In genomic region chr1:10724511-10724910, GRCh38 we compare ENCODE assay signal across 13 cellular contexts.
DNase-seq lines count a peak whose midpoint lies in the region; ATAC-seq, FAIRE-seq and TF ChIP-seq lines count a peak whose summit lies in the region.
"Had no signal": no experiment of that assay in that cellular context is flagged by ENCODE, and none has a peak within 500 bp of the region (broad histone marks: within the 10 kb centered on the region; RNA-seq: fewer than 3 reads in every experiment).

No MANE protein-coding gene starts in this region.

- H3K9me3 ChIP-seq in HCT116 (ENCODE audit: control insufficient read depth in 1 of 2, insufficient read depth in 1 of 2, low read depth in 1 of 2, low read length in 2 of 2) (no peaks in the 10 kb centered on the region), lower lobe of right lung (no peaks in the 10 kb centered on the region), stomach (no peaks in the 10 kb centered on the region)

- no peak for TF ChIP-seq RAD21 in HCT116 (IDR thresholded peaks at IDR 0.05; ENCODE audit: low read depth)

- H3K4me1 ChIP-seq in HCT116 (ENCODE audit: control insufficient read depth in 1 of 2, insufficient read depth in 2 of 2, low read length in 2 of 2) (peaks cover 17 to 28% of the 10 kb centered on the region in 2 experiments), lower lobe of right lung (peaks cover 39% of the 10 kb centered on the region), stomach (peaks cover 64 to 92% (median 79%) of the 10 kb centered on the region in 4 donors)

- no TSS peak for BruUV-seq in HCT116 (replicated peaks; lab: Mats Ljungman, UMichigan)

- TF ChIP-seq CTCF in HCT116 (IDR thresholded peaks at IDR 0.05 in 2 of 3, conservative IDR thresholded peaks at IDR 0.05 in 1 of 3; ENCODE audit: borderline replicate concordance in 1 of 3, insufficient read depth in 1 of 3, low read depth in 2 of 3, low read length in 2 of 3), result no peak
- TF ChIP-seq CTCF in bronchial epithelial cell (IDR thresholded peaks at IDR 0.05; ENCODE audit: insufficient read depth, low read length, severe bottlenecking), result no peak
- no peak for TF ChIP-seq CTCF in lower lobe of right lung (IDR thresholded peaks at IDR 0.05)
- TF ChIP-seq CTCF in stomach (IDR thresholded peaks at IDR 0.05), result no peak

- RAD21 ChIA-PET in HCT116 (lab: Charles Lee; ENCODE audit: low non-redundant PET in 1 of 2, low total read pairs in 2 of 2, uncharacterized antibody in 2 of 2, unreplicated experiment in 2 of 2), result no interaction called here

- H3K36me3 ChIP-seq in HCT116 (ENCODE audit: control insufficient read depth in 1 of 2, insufficient read depth in 2 of 2, low read length in 2 of 2), result no peaks in the 10 kb centered on the region
- H3K36me3 ChIP-seq in bronchial epithelial cell (ENCODE audit: control insufficient read depth, insufficient read depth, low read length), result peaks cover 3% of the 10 kb centered on the region
- H3K36me3 ChIP-seq in lower lobe of right lung, result no peaks in the 10 kb centered on the region
- no peaks in the 10 kb centered on the region for H3K36me3 ChIP-seq in stomach

- CTCF ChIA-PET in HCT116 (lab: Charles Lee), result no interaction called here

- no peaks in the 10 kb centered on the region for H3K9me2 ChIP-seq in HCT116 (ENCODE audit: insufficient read depth)

- no peak overlapping the region for H3K27ac ChIP-seq in HCT116 (ENCODE audit: low read depth, low read length)
- H3K27ac ChIP-seq in lower lobe of right lung, result peak overlapping the region; percentile 90
- H3K27ac ChIP-seq in stomach, result peak overlapping the region; percentile 86 to 96 (median 90)

- WGBS in stomach, 5 donors, result 32 to 65% (median 55%) methylated on average over 4 of the region's 4 CpGs

- no peaks in the 10 kb centered on the region for H3K27me3 ChIP-seq in HCT116 (ENCODE audit: insufficient read depth, low read length)
- H3K27me3 ChIP-seq in bronchial epithelial cell (ENCODE audit: control insufficient read depth, insufficient read depth, low read length), result no peaks in the 10 kb centered on the region
- H3K27me3 ChIP-seq in lower lobe of right lung (ENCODE audit: low read depth), result no peaks in the 10 kb centered on the region
- H3K27me3 ChIP-seq in stomach, result peaks cover 0 to 5% (median 0%) of the 10 kb centered on the region in 3 donors

- FAIRE-seq in bronchial epithelial cell (lab: Jason Lieb, UNC), result peak; percentile 28

- POLR2A ChIA-PET in HCT116 (lab: Charles Lee), result no interaction called here

- H3K4me2 ChIP-seq in HCT116 (ENCODE audit: low read length), result peak overlapping the region; percentile 48

- no peak overlapping the region for H2AFZ ChIP-seq in HCT116 (ENCODE audit: low read depth, low read length, poor library complexity, severe bottlenecking)

- no peak for TF ChIP-seq POLR2A in HCT116 (IDR thresholded peaks at IDR 0.05; ENCODE audit: borderline replicate concordance, extremely low read depth, insufficient read depth, insufficient read length)
- no peak for TF ChIP-seq POLR2A in stomach (IDR thresholded peaks at IDR 0.05)

- no peaks in the 10 kb centered on the region for H4K20me1 ChIP-seq in HCT116 (ENCODE audit: insufficient read depth)

- DNase-seq in HCT116 (ENCODE audit: low read depth, low spot score), result no peak
- DNase-seq in bronchial epithelial cell (ENCODE audit: low read depth), result no peak
- no peak for DNase-seq in lower lobe of right lung
- no peak for DNase-seq in stomach
- DNase-seq in Kasumi-1 (lab: John Stamatoyannopoulos, UW), result no peak
- no peak for DNase-seq in activated T-cell treated with anti-CD3 and anti-CD28 coated beads for 4 hours
- DNase-seq in inferior parietal cortex (ENCODE audit: extremely low spot score), result no peak
- DNase-seq: activated CD4-positive, CD25-positive, alpha-beta regulatory T cell treated with anti-CD3 and anti-CD28 coated beads, Interleukin-2, amount 50 U/mL, for 72 hours; activated gamma-delta T cell; cortex of kidney; GOT3; T-helper 2 cell had no signal

- no peak for TF ChIP-seq EP300 in stomach (IDR thresholded peaks at IDR 0.05)

- no peak overlapping the region for H3K4me3 ChIP-seq in HCT116 (replicated peaks in 1 of 2; ENCODE audit: low read depth in 1 of 2, low read length in 2 of 2)
- H3K4me3 ChIP-seq in bronchial epithelial cell (ENCODE audit: low read depth, low read length), result no peak overlapping the region
- no peak overlapping the region for H3K4me3 ChIP-seq in lower lobe of right lung
- no peak overlapping the region for H3K4me3 ChIP-seq in stomach

- no peaks in the 10 kb centered on the region for H3K79me2 ChIP-seq in HCT116 (ENCODE audit: insufficient read depth, low read length)

- H3K9ac ChIP-seq in HCT116 (ENCODE audit: low read length), result peak overlapping the region; percentile 11; the same call in 1 of the 2 replicates

- intact Hi-C loops in HCT116 (cut with micrococcal nuclease), result no loop called here
- intact Hi-C loops in lower lobe of right lung (cut with DNase I), result no loop called here
- intact Hi-C loops in stomach (cut with DNase I; ENCODE audit: low total_unique reads), result no loop called here

- ATAC-seq in HCT116, result peak; percentile 35
- peak in 1 of 2 donors; percentile 12 for ATAC-seq in lower lobe of right lung
- no peak for ATAC-seq in esophagus mucosa

TF ChIP-seq in HCT116, 20 proteins besides CTCF, POLR2A, EP300 and RAD21:
- TF ChIP-seq ELF1 (IDR thresholded peaks at IDR 0.05; ENCODE audit: borderline replicate concordance, low read depth) (no peak), ZFX (IDR thresholded peaks at IDR 0.05) (no peak), TCF7L2 (IDR thresholded peaks at IDR 0.05; ENCODE audit: borderline replicate concordance, extremely low read depth, insufficient read depth, insufficient read length) (no peak), CEBPB (IDR thresholded peaks at IDR 0.05; ENCODE audit: low read depth) (no peak), FOSL1 (IDR thresholded peaks at IDR 0.05; ENCODE audit: low read depth) (no peak), SIN3A (IDR thresholded peaks at IDR 0.05; ENCODE audit: low read depth) (no peak), EZH2phosphoT487 (IDR thresholded peaks at IDR 0.05; ENCODE audit: borderline replicate concordance) (no peak), EGR1 (IDR thresholded peaks at IDR 0.05; ENCODE audit: low read depth) (no peak), POLR2AphosphoS5 (IDR thresholded peaks at IDR 0.05; ENCODE audit: low read depth, low read length) (no peak), JUND (IDR thresholded peaks at IDR 0.05) (no peak), EZH2 (IDR thresholded peaks at IDR 0.05) (no peak), SP1 (IDR thresholded peaks at IDR 0.05; ENCODE audit: low read depth) (no peak)
- TF ChIP-seq, protein P1, sequence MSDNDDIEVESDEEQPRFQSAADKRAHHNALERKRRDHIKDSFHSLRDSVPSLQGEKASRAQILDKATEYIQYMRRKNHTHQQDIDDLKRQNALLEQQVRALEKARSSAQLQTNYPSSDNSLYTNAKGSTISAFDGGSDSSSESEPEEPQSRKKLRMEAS (IDR thresholded peaks at IDR 0.05), result no peak
- TF ChIP-seq, protein P2, sequence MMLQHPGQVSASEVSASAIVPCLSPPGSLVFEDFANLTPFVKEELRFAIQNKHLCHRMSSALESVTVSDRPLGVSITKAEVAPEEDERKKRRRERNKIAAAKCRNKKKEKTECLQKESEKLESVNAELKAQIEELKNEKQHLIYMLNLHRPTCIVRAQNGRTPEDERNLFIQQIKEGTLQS (IDR thresholded peaks at IDR 0.05), result no peak
- TF ChIP-seq, protein P3, sequence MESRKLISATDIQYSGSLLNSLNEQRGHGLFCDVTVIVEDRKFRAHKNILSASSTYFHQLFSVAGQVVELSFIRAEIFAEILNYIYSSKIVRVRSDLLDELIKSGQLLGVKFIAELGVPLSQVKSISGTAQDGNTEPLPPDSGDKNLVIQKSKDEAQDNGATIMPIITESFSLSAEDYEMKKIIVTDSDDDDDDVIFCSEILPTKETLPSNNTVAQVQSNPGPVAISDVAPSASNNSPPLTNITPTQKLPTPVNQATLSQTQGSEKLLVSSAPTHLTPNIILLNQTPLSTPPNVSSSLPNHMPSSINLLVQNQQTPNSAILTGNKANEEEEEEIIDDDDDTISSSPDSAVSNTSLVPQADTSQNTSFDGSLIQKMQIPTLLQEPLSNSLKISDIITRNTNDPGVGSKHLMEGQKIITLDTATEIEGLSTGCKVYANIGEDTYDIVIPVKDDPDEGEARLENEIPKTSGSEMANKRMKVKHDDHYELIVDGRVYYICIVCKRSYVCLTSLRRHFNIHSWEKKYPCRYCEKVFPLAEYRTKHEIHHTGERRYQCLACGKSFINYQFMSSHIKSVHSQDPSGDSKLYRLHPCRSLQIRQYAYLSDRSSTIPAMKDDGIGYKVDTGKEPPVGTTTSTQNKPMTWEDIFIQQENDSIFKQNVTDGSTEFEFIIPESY (IDR thresholded peaks at IDR 0.05; ENCODE audit: extremely low read depth, insufficient replicate concordance, low read length), result no peak
